ENCODE assay signal across 8 cellular contexts in genomic region chr3:122392868-122393844, GRCh38. TPM values are rescaled to one million over a fixed set of nuclear protein-coding genes. Genes with fewer than 3 reads are reported as not detected.
A peak's percentile ranks its signal among the peaks of the same experiment; 100 is the strongest.
DNase-seq lines count a peak whose midpoint lies in the region; FAIRE-seq and TF ChIP-seq lines count a peak whose summit lies in the region.

No MANE protein-coding gene starts in this region.

- peak; percentile 97 for FAIRE-seq in G401.6 (lab: Jason Lieb, UNC)
- peak; percentile 3 for FAIRE-seq in frontal cortex (lab: Jason Lieb, UNC)

- DNase-seq in NCI-H146 treated with DMSO at 0.1 percent for 48 hours (lab: John Stamatoyannopoulos, UW; ENCODE audit: unreplicated experiment) (peak; percentile 28), frontal cortex (ENCODE audit: low spot score in 2 of 2) (peak in 1 of 2 donors; percentile 25), retinal pigment epithelial cell (ENCODE audit: low read depth) (no peak), OCI-M2 (lab: John Stamatoyannopoulos, UW; ENCODE audit: unreplicated experiment) (no peak), NCI-H226 (no peak)

- peak; percentile 86 for TF ChIP-seq CTCF in 22Rv1 (IDR thresholded peaks at IDR 0.05)
- TF ChIP-seq CTCF in VCaP (conservative IDR thresholded peaks at IDR 0.05) = peak; percentile 86
- peak; percentile 72 for TF ChIP-seq CTCF in retinal pigment epithelial cell (conservative IDR thresholded peaks at IDR 0.05; ENCODE audit: low read depth, low read length)

- H3K4me3 ChIP-seq in retinal pigment epithelial cell (ENCODE audit: low read length) = no peak overlapping the region

- H3K27ac ChIP-seq in 22Rv1 = no peak overlapping the region
- peak overlapping the region; percentile 56 for H3K27ac ChIP-seq in VCaP

RNA-seq across cellular contexts. Expression of gene FAM162A, which starts 9.2 kb away (rescaled TPM):
- total RNA-seq in frontal cortex = 9.0 TPM

RNA-seq across cellular contexts. Expression of gene MIX23, which starts 10.1 kb away (rescaled TPM):
- total RNA-seq in frontal cortex = 24.5 TPM

RNA-seq across cellular contexts. Expression of gene WDR5B, which starts 22.7 kb away (rescaled TPM):
- total RNA-seq in frontal cortex = 9.4 TPM
